In the genomic region with DNA sequence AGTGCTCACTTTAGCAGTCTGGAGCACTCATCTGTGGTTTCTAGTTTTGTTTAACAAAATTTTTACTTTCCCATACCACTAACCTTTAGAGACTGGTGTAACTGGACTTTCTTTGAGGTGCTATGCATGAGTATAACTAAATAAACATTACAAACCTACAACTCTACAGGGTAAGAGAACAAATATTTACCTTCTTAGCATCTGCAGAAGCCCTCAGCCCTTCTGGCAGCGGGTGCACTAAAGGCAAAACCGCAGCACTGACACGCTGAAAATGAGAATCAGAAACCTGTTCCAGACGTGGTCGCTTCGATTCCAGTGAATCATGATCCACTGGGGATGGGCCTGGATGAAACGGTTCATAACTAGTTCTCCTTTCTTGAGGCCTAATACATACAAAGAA, we compare ENCODE assay signal across 12 cellular contexts. TPM values are rescaled to one million over a fixed set of nuclear protein-coding genes. Genes with fewer than 3 reads are reported as not detected.
DNase-seq lines count a peak whose midpoint lies in the region; ATAC-seq and TF ChIP-seq lines count a peak whose summit lies in the region.
"Had no signal": no experiment of that assay in that cellular context is flagged by ENCODE, and none has a peak within 500 bp of the region (broad histone marks: within the 10 kb centered on the region; RNA-seq: fewer than 3 reads in every experiment).

No MANE protein-coding gene starts in this region.

- peaks cover 32% of the 10 kb centered on the region for H3K79me2 ChIP-seq in ACC112 (ENCODE audit: control insufficient read depth, insufficient read depth, low read length, unreplicated experiment)

- H3K4me1 ChIP-seq in ACC112 (ENCODE audit: control insufficient read depth, insufficient read depth, low read length, unreplicated experiment) (peaks cover 9% of the 10 kb centered on the region), adrenal gland (replicated peaks in 1 of 2) (no peaks in the 10 kb centered on the region)
- H3K4me1 ChIP-seq: foreskin keratinocyte had no signal

- H3K4me3 ChIP-seq in ACC112 (ENCODE audit: low read depth, low read length) (peak overlapping the region; percentile 12; the same call in 1 of the 2 replicates), adrenal gland (no peak overlapping the region)

- no peak for TF ChIP-seq CTCF in adrenal gland (IDR thresholded peaks at IDR 0.05)

- no peak for TF ChIP-seq POLR2A in adrenal gland (IDR thresholded peaks at IDR 0.05)

- H3K27me3 ChIP-seq in ACC112 (ENCODE audit: insufficient read depth, low read length) (no peaks in the 10 kb centered on the region), adrenal gland (no peaks in the 10 kb centered on the region)
- H3K27me3 ChIP-seq: foreskin keratinocyte had no signal

- WGBS in adrenal gland, 4 donors: 84 to 96% (median 93%) methylated on average over 7 of the region's 7 CpGs

- ATAC-seq in Right ventricle myocardium inferior (no peak), left ventricle myocardium superior (no peak)
- ATAC-seq: foreskin keratinocyte had no signal

- H3K36me3 ChIP-seq in ACC112 (ENCODE audit: insufficient read depth, low read length) (no peaks in the 10 kb centered on the region; the same call in 1 of the 2 replicates), adrenal gland (replicated peaks in 1 of 2) (peaks cover 0 to 19% of the 10 kb centered on the region in 2 donors)

- peak overlapping the region; percentile 11; the same call in 1 of the 2 replicates for H3K27ac ChIP-seq in ACC112 (ENCODE audit: low read depth, low read length)
- H3K27ac ChIP-seq in adrenal gland: no peak overlapping the region
- H3K27ac ChIP-seq: foreskin keratinocyte had no signal

- DNase-seq in HuH-7 (ENCODE audit: low spot score): peak; percentile 44
- peak; percentile 87 for DNase-seq in SHP77 (lab: John Stamatoyannopoulos, UW)
- peak; percentile 28 for DNase-seq in kidney tubule cell (ENCODE audit: low spot score)
- no peak for DNase-seq in germinal center (ENCODE audit: low spot score)
- DNase-seq in Right ventricle myocardium inferior (ENCODE audit: missing footprints): no peak
- DNase-seq in left ventricle myocardium superior: no peak
- DNase-seq in adrenal gland: no peak
- DNase-seq: foreskin keratinocyte; immature natural killer cell; NCI-H524; stimulated activated CD4-positive, alpha-beta T cell treated with anti-CD3 and anti-CD28 coated beads, Interleukin-2, amount 100 ng/mL, for 24 hours had no signal

- H2AFZ ChIP-seq in ACC112 (ENCODE audit: low read length, unreplicated experiment): no peak overlapping the region

- intact Hi-C loops in Right ventricle myocardium inferior (cut with DNase I) (no loop called here), left ventricle myocardium superior (cut with micrococcal nuclease) (no loop called here), adrenal gland (cut with DNase I) (no loop called here)

- H3K9me3 ChIP-seq in adrenal gland (replicated peaks in 1 of 3): no peaks in the 10 kb centered on the region

RNA-seq across cellular contexts. Expression of gene NCOR1, which starts 43.7 kb away (rescaled TPM):
- total RNA-seq in Right ventricle myocardium inferior (60.7 TPM), left ventricle myocardium superior (62.5 TPM), adrenal gland (100 to 1,000 TPM in 3 of 8 donors, 10 to 100 TPM in 5; 76.4 to 172 (median 97.6) TPM)
- polyA plus RNA-seq in adrenal gland: 100 to 1,000 TPM in 1 of 3 donors, 10 to 100 TPM in 2; 66.2 to 135 (median 91.1) TPM

RNA-seq across cellular contexts. Expression of gene PIGL, which starts 45.4 kb away (rescaled TPM):
- total RNA-seq in Right ventricle myocardium inferior: 5.4 TPM
- 6.3 TPM for total RNA-seq in left ventricle myocardium superior
- 100 to 1,000 TPM in 1 of 8 donors, 10 to 100 TPM in 7; 10.3 to 102 (median 28.2) TPM for total RNA-seq in adrenal gland
- 10 to 100 TPM; 12.0 to 58.8 (median 48.5) TPM for polyA plus RNA-seq in adrenal gland

Comparison
In these comparisons a context has a peak if more than half of its experiments do, and no peak if none do; other contexts are left out.
1. DNase-seq: peak in HuH-7 (single experiment), SHP77 (2 of 2) and kidney tubule cell (single experiment); none in germinal center (single experiment), Right ventricle myocardium inferior (single experiment), left ventricle myocardium superior (single experiment) and adrenal gland (0 of 7).